28 cellular contexts compared by ENCODE assay signal in the genomic region with DNA sequence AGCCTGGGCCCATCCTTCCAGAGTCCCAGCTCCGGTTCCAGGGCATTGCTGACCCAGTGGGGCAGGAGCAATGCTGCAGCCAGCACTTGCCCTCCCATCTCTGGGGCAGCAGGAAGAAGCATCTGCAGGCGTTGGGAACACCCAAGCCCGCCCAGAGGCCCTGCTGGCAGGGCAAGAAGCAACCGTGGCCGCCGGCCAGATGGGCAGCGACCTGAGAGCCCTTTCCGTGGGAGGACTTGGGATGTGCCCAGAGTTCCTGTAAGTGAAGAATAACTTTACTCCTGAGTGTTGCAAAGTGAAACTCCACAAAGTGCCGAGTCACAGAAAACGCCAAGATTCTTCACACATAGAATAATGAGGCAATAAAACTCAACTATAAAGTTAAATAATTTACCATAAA. TPM values are rescaled to one million over a fixed set of nuclear protein-coding genes. Genes with fewer than 3 reads are reported as not detected.
DNase-seq lines count a peak whose midpoint lies in the region; TF ChIP-seq lines count a peak whose summit lies in the region.
"Had no signal": no experiment of that assay in that cellular context is flagged by ENCODE, and none has a peak within 500 bp of the region (broad histone marks: within the 10 kb centered on the region; RNA-seq: fewer than 3 reads in every experiment).

No MANE protein-coding gene starts in this region.

- WGBS in hepatocyte (ENCODE audit: low lambda C conversion rate, missing lambda C conversion rate) = 84% methylated on average over 10 of the region's 10 CpGs

- H3K27ac ChIP-seq in caudate nucleus (ENCODE audit: low read depth, low read length) = peak overlapping the region; percentile 74
- H3K27ac ChIP-seq in colonic mucosa = no peak overlapping the region
- H3K27ac ChIP-seq in hepatocyte = no peak overlapping the region
- H3K27ac ChIP-seq: right lobe of liver, SJCRH30 had no signal

- H3K27me3 ChIP-seq in MG63 = no peaks in the 10 kb centered on the region
- no peaks in the 10 kb centered on the region for H3K27me3 ChIP-seq in colonic mucosa
- H3K27me3 ChIP-seq in hepatocyte = no peaks in the 10 kb centered on the region
- H3K27me3 ChIP-seq: right lobe of liver had no signal

- H4K20me1 ChIP-seq in hepatocyte (ENCODE audit: insufficient read depth, poor library complexity, severe bottlenecking) = no peaks in the 10 kb centered on the region

- no peak overlapping the region for H3K4me3 ChIP-seq in MG63
- no peak overlapping the region for H3K4me3 ChIP-seq in colonic mucosa
- no peak overlapping the region for H3K4me3 ChIP-seq in hepatocyte
- H3K4me3 ChIP-seq: right lobe of liver, SJCRH30 had no signal

- H3K4me1 ChIP-seq in colonic mucosa = no peaks in the 10 kb centered on the region
- H3K4me1 ChIP-seq in hepatocyte (ENCODE audit: insufficient read depth) = no peaks in the 10 kb centered on the region
- H3K4me1 ChIP-seq: right lobe of liver, SJCRH30 had no signal

- H3K4me2 ChIP-seq in hepatocyte = no peak overlapping the region

- H2AFZ ChIP-seq in hepatocyte = no peak overlapping the region

- H3K36me3 ChIP-seq in MG63 (no peaks in the 10 kb centered on the region), colonic mucosa (no peaks in the 10 kb centered on the region), hepatocyte (replicated peaks; ENCODE audit: insufficient read depth, low read depth) (no peaks in the 10 kb centered on the region)
- H3K36me3 ChIP-seq: right lobe of liver, SJCRH30 had no signal

- H3K9me3 ChIP-seq in MG63 (no peaks in the 10 kb centered on the region), colonic mucosa (no peaks in the 10 kb centered on the region), hepatocyte (ENCODE audit: low read depth) (no peaks in the 10 kb centered on the region)
- H3K9me3 ChIP-seq: right lobe of liver, SJCRH30 had no signal

- no peaks in the 10 kb centered on the region for H3K79me2 ChIP-seq in hepatocyte

- H3K9me2 ChIP-seq in hepatocyte (replicated peaks; ENCODE audit: insufficient read depth) = no peaks in the 10 kb centered on the region

- no peak overlapping the region for H3K9ac ChIP-seq in colonic mucosa (ENCODE audit: low read depth in 2 of 2, low read length in 2 of 2)

- peak; percentile 76 for DNase-seq in MG63
- DNase-seq in caudate nucleus (lab: John Stamatoyannopoulos, UW) = peak in 35 of 61 donors; percentile 9 to 72 (median 23)
- DNase-seq in left kidney (ENCODE audit: low read depth, low spot score) = peak; percentile 53
- DNase-seq in posterior cingulate gyrus = peak in 6 of 10 donors; percentile 34 to 90 (median 45)
- DNase-seq in NCI-H1417 (lab: John Stamatoyannopoulos, UW) = no peak
- DNase-seq in NCI-H1694 treated with DMSO at 0.1 percent for 48 hours (lab: John Stamatoyannopoulos, UW) = no peak
- no peak for DNase-seq in colonic mucosa
- DNase-seq in hepatocyte (ENCODE audit: low spot score) = no peak
- DNase-seq: activated CD4-positive, alpha-beta T cell treated with anti-CD3 and anti-CD28 coated beads, Interleukin-2, amount 50 U/mL, for 48 hours; activated CD8-positive, alpha-beta memory T cell treated with anti-CD3 and anti-CD28 coated beads, Interleukin-2, amount 50 U/mL, for 48 hours; DMS53; effector memory CD8-positive, alpha-beta T cell; foreskin fibroblast; GDM1; Kasumi-1; mesenchymal stem cell; naive B cell; NCI-H1048; NCI-H2081 treated with DMSO at 0.1 percent for 48 hours; NCI-H446 treated with DMSO at 0.1 percent for 48 hours; right lobe of liver; SJCRH30; stimulated activated CD4-positive, alpha-beta T cell treated with anti-CD3 and anti-CD28 coated beads, Interleukin-4, amount 100 ng/mL, for 4 hours; stimulated activated naive CD4-positive, alpha-beta T cell; T-helper 1 cell had no signal

- TF ChIP-seq CTCF in colonic mucosa (IDR thresholded peaks at IDR 0.05) (no peak), hepatocyte (IDR thresholded peaks at IDR 0.05; ENCODE audit: poor library complexity) (no peak)

- intact Hi-C loops in posterior cingulate gyrus (cut with DNase I) (no loop called here), colonic mucosa (cut with DNase I) (no loop called here)

RNA-seq across cellular contexts. Expression of a gene that starts 46.0 kb away (rescaled TPM):
- total RNA-seq in MG63 (2014; rRNA removed; shearing (Covaris generic); ENCODE audit: low replicate concordance) = 0.66 TPM in 1 of 2 replicates, not detected in the other
- total RNA-seq in colonic mucosa (1 to 10 TPM in 1 of 2 donors, under 1 TPM in 1; 0.20 to 1.2 TPM), hepatocyte (under 0.01 TPM in 1 of 2 replicates, not detected in the other)
- not detected in 2 replicates for polyA plus RNA-seq in hepatocyte
- total RNA-seq: activated T-helper 17 cell treated with anti-CD3 and anti-CD28 coated beads, Interleukin-2, amount 50 U/mL, for 72 hours; HepG2; osteocyte; SJCRH30 had no signal
- polyA plus RNA-seq: HepG2 had no signal

Comparison
In these comparisons a context has a peak if more than half of its experiments do, and no peak if none do; other contexts are left out.
1. DNase-seq: peak in MG63 (single experiment), caudate nucleus (35 of 61), left kidney (single experiment) and posterior cingulate gyrus (6 of 10); none in NCI-H1417 (0 of 3), NCI-H1694 treated with DMSO at 0.1 percent for 48 hours (single experiment), colonic mucosa (single experiment) and hepatocyte (single experiment).